Comparison of ENCODE assay signal across 12 cellular contexts in the genomic region with DNA sequence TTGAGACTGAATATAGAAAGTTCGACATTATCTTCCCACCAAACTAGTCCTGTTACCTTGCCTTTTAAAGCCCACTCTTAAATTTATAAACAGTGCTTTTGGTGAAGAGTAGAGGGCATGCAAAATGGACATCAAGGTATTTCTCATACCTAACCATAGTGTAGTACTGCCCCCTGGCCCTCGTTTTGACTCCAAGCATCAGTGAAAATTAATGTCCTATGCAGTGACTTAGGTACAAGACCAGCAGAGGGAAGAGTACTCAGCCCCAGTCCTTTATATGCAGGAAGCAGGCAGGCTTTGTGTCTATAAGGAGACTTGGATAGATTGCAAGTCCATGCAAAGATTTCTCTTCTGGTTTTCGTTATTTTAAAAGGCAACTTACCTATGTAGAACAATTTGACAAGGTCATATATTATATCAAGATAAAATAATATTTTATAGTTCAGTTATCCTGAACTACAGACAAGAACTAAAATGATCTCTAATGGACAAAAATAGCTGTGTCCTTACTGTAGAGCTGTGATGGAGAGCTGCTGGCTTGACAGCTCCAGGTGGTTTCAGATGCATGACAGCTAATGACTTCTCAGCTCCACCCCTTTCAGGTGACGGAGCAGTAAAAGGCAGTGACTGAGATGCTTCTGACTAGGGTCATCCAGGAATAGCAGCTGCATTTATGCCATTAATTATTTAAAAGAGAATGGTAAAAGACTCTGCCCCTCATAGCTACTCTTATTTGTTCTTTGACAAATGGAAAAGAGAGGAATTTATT.
DNase-seq lines count a peak whose midpoint lies in the region; ATAC-seq and TF ChIP-seq lines count a peak whose summit lies in the region.
"Had no signal": no experiment of that assay in that cellular context is flagged by ENCODE, and none has a peak within 500 bp of the region (broad histone marks: within the 10 kb centered on the region; RNA-seq: fewer than 3 reads in every experiment).

No MANE protein-coding gene starts in this region.

- TF ChIP-seq CTCF in PC-9 (conservative IDR thresholded peaks at IDR 0.05): 0 out of 2 replicates have a peak, but pooled peaks have one; percentile 16

- no peaks in the 10 kb centered on the region for H3F3A ChIP-seq in PC-9 (ENCODE audit: insufficient read depth, low read depth)

- no peak overlapping the region for H3K4me2 ChIP-seq in PC-9

- CTCF ChIA-PET in PC-9 (lab: Charles Lee): no interaction called here
- CTCF ChIA-PET in activated naive CD4-positive, alpha-beta T cell treated with anti-CD3 and anti-CD28 coated beads, Interleukin-2, amount 10 ng/mL, durations not matched to agents 7 days and 5 days (lab: Charles Lee): no interaction called here

- H2AFZ ChIP-seq in PC-9: no peak overlapping the region

- no peak overlapping the region for H3K27ac ChIP-seq in PC-9
- H3K27ac ChIP-seq: skin epidermis had no signal

- no peaks in the 10 kb centered on the region for H3K36me3 Mint-ChIP-seq in activated naive CD4-positive, alpha-beta T cell treated with anti-CD3 and anti-CD28 coated beads, Interleukin-2, amount 10 ng/mL, durations not matched to agents 7 days and 5 days

- no peaks in the 10 kb centered on the region for H3K36me3 ChIP-seq in PC-9 (ENCODE audit: low read depth)

- H3K9me3 ChIP-seq in PC-9 (ENCODE audit: insufficient read depth, low read depth): no peaks in the 10 kb centered on the region

- no peak overlapping the region for H3K4me3 Mint-ChIP-seq in activated naive CD4-positive, alpha-beta T cell treated with anti-CD3 and anti-CD28 coated beads, Interleukin-2, amount 10 ng/mL, durations not matched to agents 7 days and 5 days
- H3K4me3 Mint-ChIP-seq: activated CD4-positive, alpha-beta T cell treated with anti-CD3 and anti-CD28 coated beads, Interleukin-2, amount 10 ng/mL, durations not matched to agents 7 days and 5 days had no signal

- BruUV-seq in PC-9 (replicated peaks; lab: Mats Ljungman, UMichigan): no TSS peak

- no peaks in the 10 kb centered on the region for H3K4me1 Mint-ChIP-seq in activated naive CD4-positive, alpha-beta T cell treated with anti-CD3 and anti-CD28 coated beads, Interleukin-2, amount 10 ng/mL, durations not matched to agents 7 days and 5 days
- H3K4me1 Mint-ChIP-seq: activated CD4-positive, alpha-beta T cell treated with anti-CD3 and anti-CD28 coated beads, Interleukin-2, amount 10 ng/mL, durations not matched to agents 7 days and 5 days had no signal

- no peaks in the 10 kb centered on the region for H3K27me3 ChIP-seq in PC-9 (ENCODE audit: insufficient read depth, low read depth)

- no peaks in the 10 kb centered on the region for H4K20me1 ChIP-seq in PC-9 (ENCODE audit: insufficient read depth)

- no peak overlapping the region for H3K4me3 ChIP-seq in PC-9
- H3K4me3 ChIP-seq: lung, skin epidermis had no signal

- no peaks in the 10 kb centered on the region for H3K79me2 ChIP-seq in PC-9 (ENCODE audit: low read depth)

- H3K27me3 Mint-ChIP-seq in activated naive CD4-positive, alpha-beta T cell treated with anti-CD3 and anti-CD28 coated beads, Interleukin-2, amount 10 ng/mL, durations not matched to agents 7 days and 5 days: no peaks in the 10 kb centered on the region
- H3K27me3 Mint-ChIP-seq: activated CD4-positive, alpha-beta T cell treated with anti-CD3 and anti-CD28 coated beads, Interleukin-2, amount 10 ng/mL, durations not matched to agents 7 days and 5 days had no signal

- H3K4me1 ChIP-seq in PC-9 (replicated peaks; ENCODE audit: insufficient read depth): no peaks in the 10 kb centered on the region

- peak; percentile 71 for DNase-seq in DMS53 (lab: John Stamatoyannopoulos, UW)
- DNase-seq in NCI-H1105 (lab: John Stamatoyannopoulos, UW): peak; percentile 27
- no peak for DNase-seq in PC-9
- peak; percentile 35 for DNase-seq in left kidney (ENCODE audit: low read depth, low spot score)
- no peak for DNase-seq in mucosa of gallbladder (ENCODE audit: low spot score)
- no peak for DNase-seq in AG20443 (ENCODE audit: low spot score)
- no peak for DNase-seq in activated naive CD4-positive, alpha-beta T cell treated with anti-CD3 and anti-CD28 coated beads, Interleukin-2, amount 10 ng/mL, durations not matched to agents 7 days and 5 days
- DNase-seq: activated CD4-positive, alpha-beta T cell treated with anti-CD3 and anti-CD28 coated beads, Interleukin-2, amount 10 ng/mL, durations not matched to agents 7 days and 5 days; stimulated activated naive CD4-positive, alpha-beta T cell had no signal

- ATAC-seq in GM19351 (IDR thresholded peaks at IDR 0.05; ENCODE audit: unreplicated experiment): no peak

- intact Hi-C loops in PC-9 (cut with micrococcal nuclease; ENCODE audit: unreplicated experiment): loop anchor here (10.0 kb wide), 1 partner anchor 486 kb away; no protein-coding TSS in a partner anchor

- H3K27ac Mint-ChIP-seq in activated naive CD4-positive, alpha-beta T cell treated with anti-CD3 and anti-CD28 coated beads, Interleukin-2, amount 10 ng/mL, durations not matched to agents 7 days and 5 days: no peak overlapping the region
- H3K27ac Mint-ChIP-seq: activated CD4-positive, alpha-beta T cell treated with anti-CD3 and anti-CD28 coated beads, Interleukin-2, amount 10 ng/mL, durations not matched to agents 7 days and 5 days had no signal

- POLR2A ChIA-PET in PC-9 (lab: Charles Lee; ENCODE audit: unreplicated experiment): no interaction called here

- no peaks in the 10 kb centered on the region for H3K9me3 Mint-ChIP-seq in activated naive CD4-positive, alpha-beta T cell treated with anti-CD3 and anti-CD28 coated beads, Interleukin-2, amount 10 ng/mL, durations not matched to agents 7 days and 5 days
- H3K9me3 Mint-ChIP-seq: activated CD4-positive, alpha-beta T cell treated with anti-CD3 and anti-CD28 coated beads, Interleukin-2, amount 10 ng/mL, durations not matched to agents 7 days and 5 days had no signal

- H3K9me2 ChIP-seq in PC-9 (ENCODE audit: insufficient read depth): no peaks in the 10 kb centered on the region

Comparison
In these comparisons a context has a peak if more than half of its experiments do, and no peak if none do; other contexts are left out.
1. DNase-seq: peak in DMS53 (single experiment), NCI-H1105 (single experiment) and left kidney (single experiment); none in PC-9 (0 of 2), mucosa of gallbladder (single experiment), AG20443 (single experiment) and activated naive CD4-positive, alpha-beta T cell treated with anti-CD3 and anti-CD28 coated beads, Interleukin-2, amount 10 ng/mL, durations not matched to agents 7 days and 5 days (single experiment).